ENCODE assay signal across 13 cellular contexts in the genomic region with DNA sequence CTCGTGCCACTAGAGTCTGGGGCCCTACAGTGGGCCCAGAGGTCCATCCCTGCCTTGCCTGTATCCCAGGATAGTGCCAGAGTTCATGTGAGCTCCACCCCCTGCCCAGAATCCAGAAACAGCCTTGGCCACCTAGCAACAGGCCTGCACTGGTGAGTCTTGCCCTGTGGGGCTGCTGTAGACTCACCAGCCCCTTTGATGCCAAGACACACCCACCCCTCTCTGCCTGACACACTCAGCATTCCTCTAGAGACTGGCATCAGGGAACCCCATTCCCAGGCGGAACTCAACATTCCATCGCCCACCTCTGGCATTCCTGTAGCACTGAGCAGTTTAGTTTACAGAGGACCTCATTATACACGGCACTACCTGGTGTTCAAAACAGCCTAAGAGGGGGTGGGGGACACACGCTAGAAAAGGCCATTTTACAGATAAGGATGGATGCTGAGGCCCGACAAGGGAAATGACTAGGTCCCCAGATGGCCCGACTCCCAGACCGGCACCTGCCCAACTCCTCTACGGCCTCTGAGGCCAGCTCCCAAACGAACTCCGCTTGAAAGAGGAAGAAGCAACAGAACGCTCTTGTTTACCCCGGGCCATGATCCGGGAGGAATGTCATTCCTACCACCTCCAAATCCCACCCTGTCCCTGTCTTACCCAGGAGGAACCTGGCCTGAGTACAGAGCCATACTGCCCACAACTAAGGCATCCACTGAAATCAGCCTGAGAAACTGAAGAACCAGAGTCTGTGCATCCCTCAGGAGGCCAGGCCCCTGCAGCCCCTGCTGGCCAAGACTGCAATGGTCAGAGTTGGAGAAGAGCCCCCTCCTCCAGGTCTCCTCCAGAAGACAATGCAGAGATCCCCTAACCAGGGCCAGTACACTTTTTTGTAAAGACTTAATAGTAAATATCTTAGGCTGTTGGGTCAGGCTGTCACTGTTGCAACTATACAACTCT.
DNase-seq lines count a peak whose midpoint lies in the region; ATAC-seq and TF ChIP-seq lines count a peak whose summit lies in the region.
"Had no signal": no experiment of that assay in that cellular context is flagged by ENCODE, and none has a peak within 500 bp of the region (broad histone marks: within the 10 kb centered on the region; RNA-seq: fewer than 3 reads in every experiment).

No MANE protein-coding gene starts in this region.

- no peaks in the 10 kb centered on the region for H3K9me3 ChIP-seq in RWPE2 (ENCODE audit: severe bottlenecking)
- no peaks in the 10 kb centered on the region for H3K9me3 ChIP-seq in esophagus squamous epithelium
- no peaks in the 10 kb centered on the region for H3K9me3 ChIP-seq in osteoblast (ENCODE audit: low read depth, low read length)
- H3K9me3 ChIP-seq: BLaER1 treated with 17β-estradiol and CSF1 and Interleukin-3, amounts not matched to agents 10 nM and 100 nM had no signal

- ATAC-seq in RWPE2 (ENCODE audit: low read depth) = peak; percentile 89
- no peak for ATAC-seq in HG03354 (IDR thresholded peaks at IDR 0.05; ENCODE audit: poor library complexity, severe bottlenecking, unreplicated experiment)
- ATAC-seq in HG03135 (IDR thresholded peaks at IDR 0.05; ENCODE audit: unreplicated experiment) = no peak

- no peaks in the 10 kb centered on the region for H3K79me2 ChIP-seq in osteoblast (ENCODE audit: insufficient read depth, low read length)

- peaks cover 37% of the 10 kb centered on the region for H4K20me1 ChIP-seq in osteoblast (ENCODE audit: insufficient read depth, low read length)

- H3K4me3 ChIP-seq in RWPE2 (ENCODE audit: severe bottlenecking) (no peak overlapping the region), esophagus squamous epithelium (no peak overlapping the region), osteoblast (ENCODE audit: insufficient read depth, low read length) (no peak overlapping the region)
- H3K4me3 ChIP-seq: BLaER1 treated with 17β-estradiol and CSF1 and Interleukin-3, amounts not matched to agents 10 nM and 100 nM had no signal

- TF ChIP-seq CTCF in RWPE2 (IDR thresholded peaks at IDR 0.05; ENCODE audit: poor library complexity, severe bottlenecking) = no peak
- no peak for TF ChIP-seq CTCF in esophagus squamous epithelium (IDR thresholded peaks at IDR 0.05)
- TF ChIP-seq CTCF in osteoblast (IDR thresholded peaks at IDR 0.05; ENCODE audit: extremely low read depth, low read depth, low read length) = peak; percentile 22

- H3K36me3 ChIP-seq in RWPE2 (ENCODE audit: low read depth) (no peaks in the 10 kb centered on the region), esophagus squamous epithelium (peaks cover 0 to 63% (median 14%) of the 10 kb centered on the region in 3 donors), osteoblast (ENCODE audit: insufficient read depth, low read length) (peaks cover 56% of the 10 kb centered on the region)

- H3K4me1 ChIP-seq in RWPE2 (ENCODE audit: insufficient read depth, poor library complexity, severe bottlenecking) (no peaks in the 10 kb centered on the region), esophagus squamous epithelium (peaks cover 2 to 93% (median 34%) of the 10 kb centered on the region in 3 donors), osteoblast (ENCODE audit: insufficient read depth, low read length) (peaks cover 21% of the 10 kb centered on the region)

- H3K27me3 ChIP-seq in RWPE2 (ENCODE audit: insufficient read depth, poor library complexity, severe bottlenecking) (no peaks in the 10 kb centered on the region), esophagus squamous epithelium (no peaks in the 10 kb centered on the region), osteoblast (ENCODE audit: insufficient read depth, low read length) (no peaks in the 10 kb centered on the region)
- H3K27me3 ChIP-seq: BLaER1 treated with 17β-estradiol and CSF1 and Interleukin-3, amounts not matched to agents 10 nM and 100 nM had no signal

- intact Hi-C loops in esophagus squamous epithelium (cut with DNase I) = no loop called here

- H2AFZ ChIP-seq in osteoblast (ENCODE audit: low read length) = no peak overlapping the region

- no peak overlapping the region for H3K27ac ChIP-seq in RWPE2 (ENCODE audit: poor library complexity, severe bottlenecking)
- H3K27ac ChIP-seq in esophagus squamous epithelium = peak overlapping the region in 3 of 4 donors; percentile 28 to 76 (median 66)
- H3K27ac ChIP-seq in osteoblast (ENCODE audit: low read depth, low read length) = peak overlapping the region; percentile 57
- H3K27ac ChIP-seq: BLaER1 treated with 17β-estradiol and CSF1 and Interleukin-3, amounts not matched to agents 10 nM and 100 nM had no signal

- 76 to 88% methylated on average over 1 to 3 of the region's 14 CpGs for WGBS in esophagus squamous epithelium, 2 donors

- TF ChIP-seq POLR2A in esophagus squamous epithelium (IDR thresholded peaks at IDR 0.05) = no peak

- DNase-seq in AG08395 (ENCODE audit: low spot score) = peak; percentile 60
- DNase-seq in RWPE2 (ENCODE audit: low spot score) = no peak
- DNase-seq in esophagus squamous epithelium (lab: John Stamatoyannopoulos, UW) = no peak
- DNase-seq in osteoblast (ENCODE audit: insufficient read length, low spot score, missing footprints) = peak; percentile 98
- DNase-seq in NCI-H1694 treated with DMSO at 0.1 percent for 48 hours (lab: John Stamatoyannopoulos, UW) = no peak
- DNase-seq in midbrain (lab: John Stamatoyannopoulos, UW) = no peak
- DNase-seq: activated T-cell treated with anti-CD3 and anti-CD28 coated beads, Interleukin-2, amount 50 U/mL, for 1 hour; cortex of kidney; NCI-H187; stimulated activated CD4-positive, alpha-beta T cell treated with anti-CD3 and anti-CD28 coated beads, Interleukin-4, amount 100 ng/mL, for 1 hour had no signal

- peak overlapping the region; percentile 23 for H3K4me2 ChIP-seq in osteoblast (ENCODE audit: insufficient read depth, low read length)
- H3K4me2 ChIP-seq: BLaER1 treated with 17β-estradiol and CSF1 and Interleukin-3, amounts not matched to agents 10 nM and 100 nM had no signal

Comparison
In these comparisons a context has a peak if more than half of its experiments do, and no peak if none do; other contexts are left out.
1. DNase-seq: peak in AG08395 (single experiment) and osteoblast (single experiment); none in RWPE2 (single experiment), esophagus squamous epithelium (single experiment), NCI-H1694 treated with DMSO at 0.1 percent for 48 hours (single experiment) and midbrain (single experiment).